25 cellular contexts compared by ENCODE assay signal in genomic region chr20:44705364-44706094, GRCh38. TPM values are rescaled to one million over a fixed set of nuclear protein-coding genes. Genes with fewer than 3 reads are reported as not detected.
DNase-seq lines count a peak whose midpoint lies in the region; ATAC-seq, FAIRE-seq and TF ChIP-seq lines count a peak whose summit lies in the region.
"Had no signal": no experiment of that assay in that cellular context is flagged by ENCODE, and none has a peak within 500 bp of the region (broad histone marks: within the 10 kb centered on the region; RNA-seq: fewer than 3 reads in every experiment).

No MANE protein-coding gene starts in this region.

- no peaks in the 10 kb centered on the region for H4K20me1 ChIP-seq in GM23248 (ENCODE audit: insufficient read depth)

- TF ChIP-seq POLR2A in testis (IDR thresholded peaks at IDR 0.05) (no peak), H54 (IDR thresholded peaks at IDR 0.05; ENCODE audit: low read depth, low read length) (no peak)

- intact Hi-C loops in Panc1 (cut with micrococcal nuclease; ENCODE audit: unreplicated experiment) (no loop called here), testis (cut with DNase I; ENCODE audit: low total_unique reads) (no loop called here)

- H3K36me3 ChIP-seq in GM23248 (ENCODE audit: low read depth) (no peaks in the 10 kb centered on the region), Panc1 (ENCODE audit: control insufficient read depth, insufficient read depth, low read length) (no peaks in the 10 kb centered on the region), testis (ENCODE audit: low read depth, missing control alignments) (no peaks in the 10 kb centered on the region)
- H3K36me3 ChIP-seq: MG63, Peyer's patch, prostate gland, upper lobe of left lung had no signal

- peaks cover 7% of the 10 kb centered on the region for H3K27me3 Mint-ChIP-seq in glutamatergic neuron (ENCODE audit: unreplicated experiment)
- H3K27me3 Mint-ChIP-seq: activated CD4-positive, alpha-beta T cell treated with anti-CD3 and anti-CD28 coated beads, Interleukin-2, amount 10 ng/mL, durations not matched to agents 24 days and 14 days had no signal

- FAIRE-seq in H54 (lab: Jason Lieb, UNC), result no peak

- CTCF ChIA-PET in Panc1 (lab: Charles Lee), result interaction anchor here (0.5 kb wide), 1 partner anchor 255 kb away, joined by 3 read pairs; the partner anchor contains the start of gene TOMM34

- no peaks in the 10 kb centered on the region for H3K9me3 ChIP-seq in GM23248 (ENCODE audit: low read depth)
- no peaks in the 10 kb centered on the region for H3K9me3 ChIP-seq in Panc1 (ENCODE audit: control insufficient read depth, insufficient read depth, low read depth, low read length)
- H3K9me3 ChIP-seq in testis, result no peaks in the 10 kb centered on the region
- H3K9me3 ChIP-seq: MG63, mucosa of descending colon, Peyer's patch, prostate gland, upper lobe of left lung had no signal

- in situ Hi-C loops in GM23248 (cut with MboI) (no loop called here), Panc1 (cut with HindIII; ENCODE audit: low pct_unique_long_range_greater_than_20kb, low sequenced_read_pairs) (no loop called here)

- no TSS peak for BruUV-seq in Panc1 (replicated peaks; lab: Mats Ljungman, UMichigan)

- DNase-seq in GM23248, result no peak
- DNase-seq in Panc1 (ENCODE audit: low read depth, low spot score), result no peak
- no peak for DNase-seq in glutamatergic neuron
- no peak for DNase-seq in testis
- DNase-seq in NCI-H1417 (lab: John Stamatoyannopoulos, UW), result no peak
- no peak for DNase-seq in foreskin fibroblast
- no peak for DNase-seq in H54 (ENCODE audit: insufficient read length, low spot score)
- DNase-seq: activated CD4-positive, alpha-beta T cell treated with anti-CD3 and anti-CD28 coated beads, Interleukin-2, amount 10 ng/mL, durations not matched to agents 24 days and 14 days; activated T-cell treated with anti-CD3 and anti-CD28 coated beads, Interleukin-2, amount 50 U/mL, for 72 hours; CD4-positive, CD25-positive, alpha-beta regulatory T cell; effector memory CD8-positive, alpha-beta T cell; H7; mucosa of descending colon; NCI-H1436; NCI-H510A; NK-92 treated with Interleukin-12 subunit alpha and Interleukin-12 subunit beta, amount 100 ng/mL, for 24 hours; stimulated activated CD4-positive, alpha-beta T cell treated with anti-CD3 and anti-CD28 coated beads, Interleukin-2, amount 100 ng/mL, for 48 hours; stimulated activated naive CD4-positive, alpha-beta T cell treated with Interleukin-2 at 50 U/mL for 16 hours; upper lobe of left lung had no signal

- H3K27me3 ChIP-seq in GM23248 (replicated peaks; ENCODE audit: insufficient read depth), result no peaks in the 10 kb centered on the region
- H3K27me3 ChIP-seq in Panc1 (ENCODE audit: control insufficient read depth, insufficient read depth, low read length), result no peaks in the 10 kb centered on the region
- no peaks in the 10 kb centered on the region for H3K27me3 ChIP-seq in testis
- H3K27me3 ChIP-seq: MG63, Peyer's patch, upper lobe of left lung had no signal

- peaks cover 43% of the 10 kb centered on the region for H3F3A ChIP-seq in GM23248 (ENCODE audit: insufficient read depth)

- no peaks in the 10 kb centered on the region for H3K36me3 Mint-ChIP-seq in glutamatergic neuron (ENCODE audit: unreplicated experiment)
- H3K36me3 Mint-ChIP-seq: activated naive CD4-positive, alpha-beta T cell treated with anti-CD3 and anti-CD28 coated beads, Interleukin-2, amount 50 U/mL, for 72 hours; CD4-positive, CD25-positive, alpha-beta regulatory T cell had no signal

- H3K27ac Mint-ChIP-seq in glutamatergic neuron (ENCODE audit: unreplicated experiment), result peak overlapping the region; percentile 23
- H3K27ac Mint-ChIP-seq: activated CD4-positive, alpha-beta T cell treated with anti-CD3 and anti-CD28 coated beads, Interleukin-2, amount 10 ng/mL, durations not matched to agents 24 days and 14 days; activated naive CD4-positive, alpha-beta T cell treated with anti-CD3 and anti-CD28 coated beads, Interleukin-2, amount 50 U/mL, for 72 hours; activated T-cell treated with anti-CD3 and anti-CD28 coated beads, Interleukin-2, amount 50 U/mL, for 72 hours; effector memory CD8-positive, alpha-beta T cell; T-helper 1 cell treated with Interleukin-12 subunit alpha and Interleukin-12 subunit beta and Interleukin-4 antibody, amounts not matched to agents 30 μg/mL and 1 μg/mL, for 36 hours had no signal

- no peak for TF ChIP-seq CTCF in Panc1 (IDR thresholded peaks at IDR 0.05)
- TF ChIP-seq CTCF in glutamatergic neuron (IDR thresholded peaks at IDR 0.05; ENCODE audit: partially characterized antibody, unreplicated experiment), result no peak
- TF ChIP-seq CTCF in testis (IDR thresholded peaks at IDR 0.05), result no peak
- no peak for TF ChIP-seq CTCF in foreskin fibroblast (IDR thresholded peaks at IDR 0.05; ENCODE audit: low read depth, low read length)

- H3K4me1 Mint-ChIP-seq in glutamatergic neuron (ENCODE audit: low read depth, unreplicated experiment), result peaks cover 38% of the 10 kb centered on the region
- H3K4me1 Mint-ChIP-seq: activated CD4-positive, alpha-beta T cell treated with anti-CD3 and anti-CD28 coated beads, Interleukin-2, amount 10 ng/mL, durations not matched to agents 24 days and 14 days; CD4-positive, CD25-positive, alpha-beta regulatory T cell had no signal

- peak overlapping the region; percentile 25 for H3K4me3 Mint-ChIP-seq in glutamatergic neuron (ENCODE audit: unreplicated experiment)
- H3K4me3 Mint-ChIP-seq: activated CD4-positive, alpha-beta T cell treated with anti-CD3 and anti-CD28 coated beads, Interleukin-2, amount 10 ng/mL, durations not matched to agents 24 days and 14 days; activated T-cell treated with anti-CD3 and anti-CD28 coated beads, Interleukin-2, amount 50 U/mL, for 72 hours; CD4-positive, CD25-positive, alpha-beta regulatory T cell; effector memory CD8-positive, alpha-beta T cell; T-helper 1 cell treated with Interleukin-12 subunit alpha and Interleukin-12 subunit beta and Interleukin-4 antibody, amounts not matched to agents 30 μg/mL and 1 μg/mL, for 36 hours had no signal

- H3K4me2 ChIP-seq in GM23248 (ENCODE audit: unreplicated experiment), result no peak overlapping the region

- H3K4me3 ChIP-seq in GM23248 (no peak overlapping the region), Panc1 (ENCODE audit: low read depth in 2 of 2, low read length in 2 of 2) (no peak overlapping the region), testis (no peak overlapping the region), foreskin fibroblast (ENCODE audit: low read depth in 1 of 2, low read length in 2 of 2) (no peak overlapping the region)
- H3K4me3 ChIP-seq: MG63, mucosa of descending colon, Peyer's patch, prostate gland, upper lobe of left lung had no signal

- peaks cover 62% of the 10 kb centered on the region for H3K4me1 ChIP-seq in GM23248 (ENCODE audit: insufficient read depth)
- H3K4me1 ChIP-seq in Panc1 (ENCODE audit: control insufficient read depth, insufficient read depth, low read length), result peaks cover 50% of the 10 kb centered on the region
- H3K4me1 ChIP-seq in testis, result peaks cover 24% of the 10 kb centered on the region
- H3K4me1 ChIP-seq: prostate gland had no signal

- no peak overlapping the region for H3K9ac ChIP-seq in GM23248

- H2AFZ ChIP-seq in GM23248, result no peak overlapping the region

- H3K9me2 ChIP-seq in GM23248 (ENCODE audit: insufficient read depth), result no peaks in the 10 kb centered on the region

- H3K9me3 Mint-ChIP-seq in glutamatergic neuron (ENCODE audit: unreplicated experiment), result peaks cover 9% of the 10 kb centered on the region
- H3K9me3 Mint-ChIP-seq: activated CD4-positive, alpha-beta T cell treated with anti-CD3 and anti-CD28 coated beads, Interleukin-2, amount 10 ng/mL, durations not matched to agents 24 days and 14 days; activated naive CD4-positive, alpha-beta T cell treated with anti-CD3 and anti-CD28 coated beads, Interleukin-2, amount 50 U/mL, for 72 hours; activated T-cell treated with anti-CD3 and anti-CD28 coated beads, Interleukin-2, amount 50 U/mL, for 72 hours; CD4-positive, CD25-positive, alpha-beta regulatory T cell; effector memory CD8-positive, alpha-beta T cell; T-helper 1 cell treated with Interleukin-12 subunit alpha and Interleukin-12 subunit beta and Interleukin-4 antibody, amounts not matched to agents 30 μg/mL and 1 μg/mL, for 36 hours had no signal

- H3K27ac ChIP-seq in GM23248 (peak overlapping the region; percentile 63), Panc1 (ENCODE audit: low read length) (peak overlapping the region; percentile 79), testis (peak overlapping the region; percentile 22 to 75)
- H3K27ac ChIP-seq: Peyer's patch had no signal

- WGBS in GM23248 (ENCODE audit: low coverage in 1 of 2, low lambda C conversion rate in 2 of 2, missing lambda C conversion rate in 2 of 2), 2 experiments, result 87 to 91% methylated on average over 4 of the region's 4 CpGs
- 87 to 90% methylated on average over 4 of the region's 4 CpGs for WGBS in testis, 2 donors

- POLR2A ChIA-PET in Panc1 (lab: Charles Lee), result no interaction called here

- no peaks in the 10 kb centered on the region for H3K79me2 ChIP-seq in GM23248 (ENCODE audit: insufficient read depth)

- no peak for ATAC-seq in Panc1
- ATAC-seq: activated T-cell treated with anti-CD3 and anti-CD28 coated beads, Interleukin-2, amount 50 U/mL, for 72 hours; effector memory CD8-positive, alpha-beta T cell had no signal

RNA-seq across cellular contexts. Expression of gene CCN5, which starts 9.6 kb away (rescaled TPM):
- total RNA-seq in GM23248 (2014; rRNA removed; shearing (Covaris generic)), result 24.5 and 47.3 TPM in 2 replicates
- polyA plus RNA-seq in GM23248 (2016; fragmentation: Nextera tagmentation; extraction: Ambion mirVana) (20.8 and 23.6 TPM in 2 replicates), testis (ENCODE audit: insufficient read depth, low read depth, low replicate concordance) (52.0 TPM)
- total RNA-seq in Panc1 (2021; ENCODE audit: unreplicated experiment) (15.2 TPM), glutamatergic neuron (ENCODE audit: unreplicated experiment) (not detected), testis (100 to 1,000 TPM in 1 of 2 donors, 10 to 100 TPM in 1; 37.0 to 152 TPM)
- polyA plus RNA-seq in Panc1 (2012; ENCODE audit: insufficient read length), result 32.0 TPM
- total RNA-seq: activated CD4-positive, alpha-beta T cell treated with anti-CD3 and anti-CD28 coated beads, Interleukin-2, amount 10 ng/mL, durations not matched to agents 24 days and 14 days; activated naive CD4-positive, alpha-beta T cell treated with anti-CD3 and anti-CD28 coated beads, Interleukin-2, amount 50 U/mL, for 72 hours; activated T-cell treated with anti-CD3 and anti-CD28 coated beads, Interleukin-2, amount 50 U/mL, for 72 hours; CD4-positive, CD25-positive, alpha-beta regulatory T cell; H7 had no signal
- polyA plus RNA-seq: CD4-positive, CD25-positive, alpha-beta regulatory T cell; neural cell had no signal

RNA-seq across cellular contexts. Expression of gene KCNK15, which starts 40.1 kb away (rescaled TPM):
- 9.9 and 11.1 TPM in 2 replicates for total RNA-seq in GM23248 (2014; rRNA removed; shearing (Covaris generic))
- polyA plus RNA-seq in GM23248 (2016; fragmentation: Nextera tagmentation; extraction: Ambion mirVana) (5.2 and 5.7 TPM in 2 replicates), testis (ENCODE audit: insufficient read depth, low read depth, low replicate concordance) (4.4 TPM)
- total RNA-seq in Panc1 (2021; ENCODE audit: unreplicated experiment) (7.4 TPM), glutamatergic neuron (ENCODE audit: unreplicated experiment) (0.22 TPM), testis (10 to 100 TPM; 16.9 to 23.4 TPM)
- 13.2 TPM for polyA plus RNA-seq in Panc1 (2012; ENCODE audit: insufficient read length)
- total RNA-seq: CD4-positive, CD25-positive, alpha-beta regulatory T cell had no signal
- polyA plus RNA-seq: CD4-positive, CD25-positive, alpha-beta regulatory T cell; neural cell had no signal

RNA-seq across cellular contexts. Expression of gene ADA, which starts 54.0 kb away (rescaled TPM):
- total RNA-seq in GM23248 (2014; rRNA removed; shearing (Covaris generic)), result 7.0 and 8.6 TPM in 2 replicates
- polyA plus RNA-seq in GM23248 (2016; fragmentation: Nextera tagmentation; extraction: Ambion mirVana), result 17.5 and 19.3 TPM in 2 replicates
- total RNA-seq in Panc1 (2021; ENCODE audit: unreplicated experiment), result 53.8 TPM
- polyA plus RNA-seq in Panc1 (2012; ENCODE audit: insufficient read length), result 65.5 TPM
- 3.1 TPM for total RNA-seq in glutamatergic neuron (ENCODE audit: unreplicated experiment)
- 10 to 100 TPM; 10.0 to 11.2 TPM for total RNA-seq in testis
- 8.2 TPM for polyA plus RNA-seq in testis (ENCODE audit: insufficient read depth, low read depth, low replicate concordance)

Comparison
In these comparisons a context has a peak if more than half of its experiments do, and no peak if none do; other contexts are left out.
1. RNA of gene CCN5, which starts 9.6 kb away (total RNA-seq): 37.0 to 152 TPM in testis, 24.5 to 47.3 TPM in GM23248 and 15.2 TPM in Panc1 (single experiment); not detected in glutamatergic neuron (single experiment); every median in the first group is over 10 times any median in the second.
2. Peak in every context shown above with its lines, with median percentiles within 50 percentile points of each other: H3K27ac ChIP-seq.